Comparison of ENCODE assay signal across 13 cellular contexts in genomic region chr19:18283338-18283737, GRCh38. TPM values are rescaled to one million over a fixed set of nuclear protein-coding genes. Genes with fewer than 3 reads are reported as not detected.
A peak's percentile ranks its signal among the peaks of the same experiment; 100 is the strongest.
DNase-seq lines count a peak whose midpoint lies in the region; ATAC-seq, FAIRE-seq and TF ChIP-seq lines count a peak whose summit lies in the region.
"Had no signal": no experiment of that assay in that cellular context is flagged by ENCODE, and none has a peak within 500 bp of the region (broad histone marks: within the 10 kb centered on the region; RNA-seq: fewer than 3 reads in every experiment).

No MANE protein-coding gene starts in this region.

- peaks cover 1% of the 10 kb centered on the region for H3K27me3 Mint-ChIP-seq in activated CD4-positive, alpha-beta T cell treated with anti-CD3 and anti-CD28 coated beads, Interleukin-2, amount 10 ng/mL, durations not matched to agents 24 days and 14 days

- DNase-seq in activated CD4-positive, alpha-beta T cell treated with anti-CD3 and anti-CD28 coated beads, Interleukin-2, amount 10 ng/mL, durations not matched to agents 24 days and 14 days, result no peak
- no peak for DNase-seq in activated CD4-positive, alpha-beta T cell treated with anti-CD3 and anti-CD28 coated beads for 48 hours
- DNase-seq in activated naive CD4-positive, alpha-beta T cell treated with anti-CD3 and anti-CD28 coated beads, Interleukin-2, amount 50 U/mL, for 72 hours (ENCODE audit: low spot score in 2 of 2), result no peak
- DNase-seq in lower lobe of right lung, result no peak
- DNase-seq in stomach, result no peak
- DNase-seq in GM12892 (ENCODE audit: insufficient read length), result no peak
- DNase-seq in osteoblast (ENCODE audit: insufficient read length, low spot score, missing footprints), result no peak
- DNase-seq: endodermal cell, H9, NCI-H524 treated with DMSO at 0.1 percent for 48 hours, SW 1271 had no signal

- H3K27ac ChIP-seq in lower lobe of right lung (peak overlapping the region; percentile 100), stomach (peak overlapping the region; percentile 10 to 100 (median 99)), osteoblast (ENCODE audit: low read depth, low read length) (no peak overlapping the region)

- no peak for FAIRE-seq in GM12892 (lab: Jason Lieb, UNC)

- TF ChIP-seq CTCF in lower lobe of right lung (IDR thresholded peaks at IDR 0.05) (no peak), stomach (IDR thresholded peaks at IDR 0.05) (no peak), osteoblast (IDR thresholded peaks at IDR 0.05; ENCODE audit: extremely low read depth, low read depth, low read length) (no peak)

- peaks cover 25% of the 10 kb centered on the region for H3K4me1 ChIP-seq in lower lobe of right lung
- peaks cover 18 to 47% (median 39%) of the 10 kb centered on the region in 4 donors for H3K4me1 ChIP-seq in stomach
- peaks cover 33% of the 10 kb centered on the region for H3K4me1 ChIP-seq in osteoblast (ENCODE audit: insufficient read depth, low read length)

- H3K36me3 Mint-ChIP-seq in activated CD4-positive, alpha-beta T cell treated with anti-CD3 and anti-CD28 coated beads, Interleukin-2, amount 10 ng/mL, durations not matched to agents 24 days and 14 days (ENCODE audit: low read depth), result peaks cover 24% of the 10 kb centered on the region
- peaks cover 21 to 23% of the 10 kb centered on the region in 2 donors for H3K36me3 Mint-ChIP-seq in activated naive CD4-positive, alpha-beta T cell treated with anti-CD3 and anti-CD28 coated beads, Interleukin-2, amount 50 U/mL, for 72 hours

- H3K27me3 ChIP-seq in lower lobe of right lung (ENCODE audit: low read depth) (no peaks in the 10 kb centered on the region), stomach (no peaks in the 10 kb centered on the region), osteoblast (ENCODE audit: insufficient read depth, low read length) (no peaks in the 10 kb centered on the region)
- H3K27me3 ChIP-seq: neutrophil had no signal

- H3K79me2 ChIP-seq in osteoblast (ENCODE audit: insufficient read depth, low read length), result peaks cover 28% of the 10 kb centered on the region

- H3K4me3 ChIP-seq in lower lobe of right lung (no peak overlapping the region), stomach (no peak overlapping the region), osteoblast (ENCODE audit: insufficient read depth, low read length) (no peak overlapping the region)

- no peaks in the 10 kb centered on the region for H3K9me3 ChIP-seq in lower lobe of right lung
- no peaks in the 10 kb centered on the region for H3K9me3 ChIP-seq in stomach
- H3K9me3 ChIP-seq in osteoblast (ENCODE audit: low read depth, low read length), result no peaks in the 10 kb centered on the region
- H3K9me3 ChIP-seq: neutrophil had no signal

- intact Hi-C loops in activated CD4-positive, alpha-beta T cell treated with anti-CD3 and anti-CD28 coated beads, Interleukin-2, amount 10 ng/mL, durations not matched to agents 24 days and 14 days (cut with micrococcal nuclease), result no loop called here
- intact Hi-C loops in lower lobe of right lung (cut with DNase I), result no loop called here
- intact Hi-C loops in stomach (cut with DNase I; ENCODE audit: low total_unique reads), result no loop called here

- H3K27ac Mint-ChIP-seq in activated CD4-positive, alpha-beta T cell treated with anti-CD3 and anti-CD28 coated beads, Interleukin-2, amount 10 ng/mL, durations not matched to agents 24 days and 14 days, result peak overlapping the region; percentile 98
- peak overlapping the region; percentile 92 to 95 for H3K27ac Mint-ChIP-seq in activated naive CD4-positive, alpha-beta T cell treated with anti-CD3 and anti-CD28 coated beads, Interleukin-2, amount 50 U/mL, for 72 hours

- H4K20me1 ChIP-seq in osteoblast (ENCODE audit: insufficient read depth, low read length), result peaks cover 11% of the 10 kb centered on the region

- peaks cover 54% of the 10 kb centered on the region for H3K4me1 Mint-ChIP-seq in activated CD4-positive, alpha-beta T cell treated with anti-CD3 and anti-CD28 coated beads, Interleukin-2, amount 10 ng/mL, durations not matched to agents 24 days and 14 days

- TF ChIP-seq POLR2A in stomach (IDR thresholded peaks at IDR 0.05) (no peak), GM12892 (IDR thresholded peaks at IDR 0.05; ENCODE audit: low read depth, low read length) (no peak)

- peaks cover 3% of the 10 kb centered on the region for H3K9me3 Mint-ChIP-seq in activated CD4-positive, alpha-beta T cell treated with anti-CD3 and anti-CD28 coated beads, Interleukin-2, amount 10 ng/mL, durations not matched to agents 24 days and 14 days
- no peaks in the 10 kb centered on the region for H3K9me3 Mint-ChIP-seq in activated naive CD4-positive, alpha-beta T cell treated with anti-CD3 and anti-CD28 coated beads, Interleukin-2, amount 50 U/mL, for 72 hours

- no peak for ATAC-seq in activated naive CD4-positive, alpha-beta T cell treated with anti-CD3 and anti-CD28 coated beads, Interleukin-2, amount 50 U/mL, for 72 hours
- ATAC-seq in lower lobe of right lung (no peak), GM19324 (IDR thresholded peaks at IDR 0.05; ENCODE audit: low FRiP score, unreplicated experiment) (no peak)

- H3K36me3 ChIP-seq in lower lobe of right lung, result peaks cover 11% of the 10 kb centered on the region
- peaks cover 4 to 9% (median 8%) of the 10 kb centered on the region in 4 donors for H3K36me3 ChIP-seq in stomach
- peaks cover 9% of the 10 kb centered on the region for H3K36me3 ChIP-seq in osteoblast (ENCODE audit: insufficient read depth, low read length)

- TF ChIP-seq EP300 in stomach (IDR thresholded peaks at IDR 0.05), result no peak

- 78 to 97% (median 95%) methylated on average over 5 of the region's 5 CpGs for WGBS in stomach, 5 donors

- no peak overlapping the region for H2AFZ ChIP-seq in osteoblast (ENCODE audit: low read length)

- H3K4me3 Mint-ChIP-seq in activated CD4-positive, alpha-beta T cell treated with anti-CD3 and anti-CD28 coated beads, Interleukin-2, amount 10 ng/mL, durations not matched to agents 24 days and 14 days, result no peak overlapping the region

- H3K4me2 ChIP-seq in osteoblast (ENCODE audit: insufficient read depth, low read length), result no peak overlapping the region

RNA-seq across cellular contexts. Expression of gene JUND, which starts 1.9 kb away (rescaled TPM):
- 382 and 413 TPM in 2 replicates for total RNA-seq in activated CD4-positive, alpha-beta T cell treated with anti-CD3 and anti-CD28 coated beads, Interleukin-2, amount 10 ng/mL, durations not matched to agents 24 days and 14 days
- total RNA-seq in activated naive CD4-positive, alpha-beta T cell treated with anti-CD3 and anti-CD28 coated beads, Interleukin-2, amount 50 U/mL, for 72 hours, result 100 to 1,000 TPM; 213 to 255 TPM
- total RNA-seq in lower lobe of right lung (150 TPM), stomach (1,000 to 10,000 TPM in 2 of 5 donors, 100 to 1,000 TPM in 3; 118 to 1,659 (median 737) TPM), osteoblast (170 and 172 TPM in 2 replicates)
- polyA plus RNA-seq in stomach, result 100 to 1,000 TPM in 2 of 3 donors, 10 to 100 TPM in 1; 78.6 to 272 (median 102) TPM
- 6.8 TPM for polyA plus RNA-seq in GM12892 (2012; ENCODE audit: missing spikeins)

RNA-seq across cellular contexts. Expression of gene IQCN, which starts 9.1 kb away (rescaled TPM):
- 2.3 and 3.0 TPM in 2 replicates for total RNA-seq in activated CD4-positive, alpha-beta T cell treated with anti-CD3 and anti-CD28 coated beads, Interleukin-2, amount 10 ng/mL, durations not matched to agents 24 days and 14 days
- total RNA-seq in activated naive CD4-positive, alpha-beta T cell treated with anti-CD3 and anti-CD28 coated beads, Interleukin-2, amount 50 U/mL, for 72 hours, result 1 to 10 TPM in 1 of 2 donors, under 1 TPM in 1; 0.45 to 1.5 TPM
- total RNA-seq in lower lobe of right lung, result 4.1 TPM
- 10 to 100 TPM in 1 of 5 donors, 1 to 10 TPM in 3, not detected in 1; 2.4 to 35.7 (median 4.0) TPM for total RNA-seq in stomach
- 1 to 10 TPM; 1.4 to 2.7 (median 2.6) TPM for polyA plus RNA-seq in stomach
- 0.68 TPM for polyA plus RNA-seq in GM12892 (2012; ENCODE audit: missing spikeins)
- 2.5 and 3.5 TPM in 2 replicates for total RNA-seq in osteoblast

RNA-seq across cellular contexts. Expression of gene LSM4, which starts 39.5 kb away (rescaled TPM):
- 217 and 225 TPM in 2 replicates for total RNA-seq in activated CD4-positive, alpha-beta T cell treated with anti-CD3 and anti-CD28 coated beads, Interleukin-2, amount 10 ng/mL, durations not matched to agents 24 days and 14 days
- total RNA-seq in activated naive CD4-positive, alpha-beta T cell treated with anti-CD3 and anti-CD28 coated beads, Interleukin-2, amount 50 U/mL, for 72 hours, result 100 to 1,000 TPM; 280 to 379 TPM
- 72.3 TPM for total RNA-seq in lower lobe of right lung
- total RNA-seq in stomach, result 100 to 1,000 TPM in 2 of 5 donors, 10 to 100 TPM in 3; 24.1 to 185 (median 98.6) TPM
- 100 to 1,000 TPM; 114 to 181 (median 173) TPM for polyA plus RNA-seq in stomach
- polyA plus RNA-seq in GM12892 (2012; ENCODE audit: missing spikeins), result 105 TPM
- 74.3 and 74.6 TPM in 2 replicates for total RNA-seq in osteoblast

RNA-seq across cellular contexts. Expression of gene PGPEP1, which starts 57.1 kb away (rescaled TPM):
- total RNA-seq in activated CD4-positive, alpha-beta T cell treated with anti-CD3 and anti-CD28 coated beads, Interleukin-2, amount 10 ng/mL, durations not matched to agents 24 days and 14 days, result 14.6 and 18.5 TPM in 2 replicates
- 10 to 100 TPM; 38.3 to 47.2 TPM for total RNA-seq in activated naive CD4-positive, alpha-beta T cell treated with anti-CD3 and anti-CD28 coated beads, Interleukin-2, amount 50 U/mL, for 72 hours
- total RNA-seq in lower lobe of right lung, result 40.9 TPM
- total RNA-seq in stomach, result 10 to 100 TPM in 4 of 5 donors, 1 to 10 TPM in 1; 8.0 to 58.9 (median 22.9) TPM
- polyA plus RNA-seq in stomach, result 10 to 100 TPM in 2 of 3 donors, 1 to 10 TPM in 1; 8.4 to 40.0 (median 31.8) TPM
- polyA plus RNA-seq in GM12892 (2012; ENCODE audit: missing spikeins), result 16.7 TPM
- total RNA-seq in osteoblast, result 31.1 and 56.3 TPM in 2 replicates

RNA-seq across cellular contexts. Expression of gene PDE4C, which starts 57.1 kb away (rescaled TPM):
- total RNA-seq in activated CD4-positive, alpha-beta T cell treated with anti-CD3 and anti-CD28 coated beads, Interleukin-2, amount 10 ng/mL, durations not matched to agents 24 days and 14 days, result 0.14 and 0.37 TPM in 2 replicates
- 1 to 10 TPM in 1 of 2 donors, under 1 TPM in 1; 0.12 to 1.0 TPM for total RNA-seq in activated naive CD4-positive, alpha-beta T cell treated with anti-CD3 and anti-CD28 coated beads, Interleukin-2, amount 50 U/mL, for 72 hours
- total RNA-seq in lower lobe of right lung, result 9.6 TPM
- total RNA-seq in stomach, result 10 to 100 TPM in 3 of 5 donors, 1 to 10 TPM in 1, under 1 TPM in 1; 0.87 to 25.4 (median 11.4) TPM
- polyA plus RNA-seq in stomach, result under 1 TPM in 1 of 3 donors, not detected in 2; 0.95 TPM
- 2.2 TPM for polyA plus RNA-seq in GM12892 (2012; ENCODE audit: missing spikeins)
- under 0.01 TPM in 1 of 2 replicates, not detected in the other for total RNA-seq in osteoblast
